In the genomic region with DNA sequence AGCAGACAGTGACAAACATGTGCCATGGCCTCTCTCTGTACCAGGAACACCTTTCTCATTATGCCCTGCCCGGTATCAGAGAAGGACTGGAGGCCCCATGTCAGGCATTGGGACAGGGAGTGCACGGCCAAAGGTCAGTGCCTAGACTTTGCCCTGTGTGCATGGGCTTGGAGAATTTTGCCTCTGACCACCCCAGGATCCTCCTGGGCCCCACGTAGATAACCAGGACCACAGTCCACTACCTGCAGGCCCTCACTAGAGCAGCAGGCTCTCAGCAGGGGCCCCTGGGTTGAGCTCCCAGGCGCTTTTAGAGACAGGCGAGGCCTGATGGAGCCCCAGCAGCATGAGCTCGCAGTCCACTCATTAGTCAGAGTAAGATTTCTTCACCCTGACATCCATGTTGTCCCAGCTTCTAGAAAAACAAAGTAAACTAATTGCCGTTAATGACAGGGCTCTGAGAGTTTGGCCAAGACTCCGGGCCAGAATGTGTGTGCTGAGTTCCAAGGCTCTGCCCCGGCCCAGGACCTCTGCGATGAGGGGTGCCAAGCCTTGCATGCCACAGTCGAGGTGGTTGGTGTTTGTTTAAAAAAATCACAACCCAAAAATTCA, we compare ENCODE assay signal across 10 cellular contexts. TPM values are rescaled to one million over a fixed set of nuclear protein-coding genes. Genes with fewer than 3 reads are reported as not detected.
DNase-seq lines count a peak whose midpoint lies in the region; ATAC-seq and TF ChIP-seq lines count a peak whose summit lies in the region.
"Had no signal": no experiment of that assay in that cellular context is flagged by ENCODE, and none has a peak within 500 bp of the region (broad histone marks: within the 10 kb centered on the region; RNA-seq: fewer than 3 reads in every experiment).

No MANE protein-coding gene starts in this region.

- POLR2A ChIA-PET in Panc1 (lab: Charles Lee), result no interaction called here

- H3K4me1 ChIP-seq in Panc1 (ENCODE audit: control insufficient read depth, insufficient read depth, low read length) (peaks cover 88% of the 10 kb centered on the region), muscle layer of duodenum (ENCODE audit: control insufficient read depth in 1 of 2, insufficient read depth in 2 of 2, low read length in 2 of 2) (peaks cover 26 to 49% of the 10 kb centered on the region in 2 donors), tibial nerve (peaks cover 0 to 89% (median 65%) of the 10 kb centered on the region in 4 donors)

- H3K27ac ChIP-seq in Panc1 (ENCODE audit: low read length) (peak overlapping the region; percentile 98), epithelial cell of prostate (peak overlapping the region; percentile 100), muscle layer of duodenum (ENCODE audit: low read length) (peak overlapping the region; percentile 74), tibial nerve (peak overlapping the region in 3 of 4 donors; percentile 71 to 92 (median 86))

- intact Hi-C loops in Panc1 (cut with micrococcal nuclease; ENCODE audit: unreplicated experiment), result no loop called here

- no peak for TF ChIP-seq POLR2A in tibial nerve (IDR thresholded peaks at IDR 0.05)

- H3K27me3 ChIP-seq in Panc1 (ENCODE audit: control insufficient read depth, insufficient read depth, low read length) (no peaks in the 10 kb centered on the region), muscle layer of duodenum (ENCODE audit: low read depth, low read length) (no peaks in the 10 kb centered on the region), tibial nerve (no peaks in the 10 kb centered on the region)

- BruUV-seq in Panc1 (replicated peaks; lab: Mats Ljungman, UMichigan), result no TSS peak

- TF ChIP-seq EP300 in tibial nerve (IDR thresholded peaks at IDR 0.05), result no peak

- H3K9me3 ChIP-seq in Panc1 (ENCODE audit: control insufficient read depth, insufficient read depth, low read depth, low read length) (no peaks in the 10 kb centered on the region), muscle layer of duodenum (ENCODE audit: control insufficient read depth in 1 of 2, low read length in 2 of 2) (no peaks in the 10 kb centered on the region), tibial nerve (no peaks in the 10 kb centered on the region)

- peaks cover 63% of the 10 kb centered on the region for H3K36me3 ChIP-seq in Panc1 (ENCODE audit: control insufficient read depth, insufficient read depth, low read length)
- peaks cover 43 to 70% of the 10 kb centered on the region in 2 donors for H3K36me3 ChIP-seq in muscle layer of duodenum (ENCODE audit: control insufficient read depth in 1 of 2, insufficient read depth in 2 of 2, low read length in 2 of 2)
- H3K36me3 ChIP-seq in tibial nerve, result peaks cover 0 to 64% (median 25%) of the 10 kb centered on the region in 3 donors

- TF ChIP-seq CTCF in Panc1 (IDR thresholded peaks at IDR 0.05) (no peak), tibial nerve (IDR thresholded peaks at IDR 0.05) (no peak)

- no peak overlapping the region for H3K4me3 ChIP-seq in Panc1 (ENCODE audit: low read depth in 2 of 2, low read length in 2 of 2)
- H3K4me3 ChIP-seq in muscle layer of duodenum (ENCODE audit: low read depth in 1 of 2, low read length in 2 of 2), result no peak overlapping the region
- H3K4me3 ChIP-seq in tibial nerve, result no peak overlapping the region

- whole genome bisulfite sequencing in tibial nerve, 2 donors, result 58 to 67% methylated on average over 11 of the region's 11 CpGs

- DNase-seq in Panc1 (ENCODE audit: low read depth, low spot score) (no peak), epithelial cell of prostate (ENCODE audit: low read depth, low spot score) (no peak), tibial nerve (ENCODE audit: low spot score in 2 of 2) (no peak), globus pallidus (ENCODE audit: low spot score) (no peak), kidney glomerular epithelial cell (lab: John Stamatoyannopoulos, UW) (no peak), pons (ENCODE audit: low spot score) (no peak)
- DNase-seq: dermis blood vessel endothelial cell, Karpas-422 had no signal

- in situ Hi-C loops in Panc1 (cut with HindIII; ENCODE audit: low pct_unique_long_range_greater_than_20kb, low sequenced_read_pairs), result loop anchor here (5.0 kb wide), 1 partner anchor 154 kb away; no protein-coding TSS in a partner anchor

- ATAC-seq in Panc1, result peak; percentile 4; the same call in 1 of the 2 replicates
- ATAC-seq: activated CD4-positive, CD25-positive, alpha-beta regulatory T cell treated with anti-CD3 and anti-CD28 coated beads, Interleukin-2, amount 50 U/mL, for 24 hours had no signal

- CTCF ChIA-PET in Panc1 (lab: Charles Lee), result no interaction called here

RNA-seq across cellular contexts. Expression of a gene that starts 42.7 kb away (rescaled TPM):
- 58.5 TPM for total RNA-seq in Panc1 (2021; ENCODE audit: unreplicated experiment)
- polyA plus RNA-seq in Panc1 (2012; ENCODE audit: insufficient read length), result 81.4 TPM
- 1 to 10 TPM; 3.5 to 5.7 (median 4.8) TPM for total RNA-seq in tibial nerve
- total RNA-seq: dermis blood vessel endothelial cell had no signal

RNA-seq across cellular contexts. Expression of a gene that starts 54.1 kb away (rescaled TPM):
- total RNA-seq in Panc1 (2021; ENCODE audit: unreplicated experiment) (3,297 TPM), tibial nerve (100 to 1,000 TPM; 342 to 463 (median 382) TPM)
- 5,405 TPM for polyA plus RNA-seq in Panc1 (2012; ENCODE audit: insufficient read length)
